ENCODE assay signal across 26 cellular contexts in genomic region chr1:226572325-226572726, GRCh38. TPM values are rescaled to one million over a fixed set of nuclear protein-coding genes. Genes with fewer than 3 reads are reported as not detected.
DNase-seq lines count a peak whose midpoint lies in the region; ATAC-seq and TF ChIP-seq lines count a peak whose summit lies in the region.
"Had no signal": no experiment of that assay in that cellular context is flagged by ENCODE, and none has a peak within 500 bp of the region (broad histone marks: within the 10 kb centered on the region; RNA-seq: fewer than 3 reads in every experiment).

No MANE protein-coding gene starts in this region.

- H3K4me3 ChIP-seq in upper lobe of right lung, result no peak overlapping the region
- H3K4me3 ChIP-seq: GM23338, K562, SJSA1 had no signal

- H3K27ac ChIP-seq in upper lobe of right lung, result no peak overlapping the region
- H3K27ac ChIP-seq: C4-2B, HL-60, SJSA1 had no signal

- peak; percentile 61 for DNase-seq in NCI-H345 (lab: John Stamatoyannopoulos, UW)
- no peak for DNase-seq in NCI-H345 treated with DMSO at 0.1 percent for 48 hours (lab: John Stamatoyannopoulos, UW; ENCODE audit: unreplicated experiment)
- peak; percentile 55 for DNase-seq in NCI-H2107 (lab: John Stamatoyannopoulos, UW)
- peak; percentile 68 for DNase-seq in left kidney (ENCODE audit: low read depth, low spot score)
- DNase-seq in upper lobe of right lung, result peak; percentile 28
- no peak for DNase-seq in activated naive CD4-positive, alpha-beta T cell treated with Interleukin-2 at 50 U/mL for 16 hours
- no peak for DNase-seq in left colon
- no peak for DNase-seq in EL
- DNase-seq: AML-193, HCEC 1CT, MM.1S, NCI-H1092, NCI-H1436 treated with DMSO at 0.1 percent for 48 hours, NCI-H1930, NCI-H774, T-helper 1 cell had no signal

- ATAC-seq in upper lobe of right lung (no peak), left colon (no peak)
- ATAC-seq: GM23338, HepG2, K562 had no signal

- H3K4me1 ChIP-seq in upper lobe of right lung, result no peaks in the 10 kb centered on the region
- H3K4me1 ChIP-seq: SJSA1 had no signal

- no peaks in the 10 kb centered on the region for H3K36me3 ChIP-seq in upper lobe of right lung
- H3K36me3 ChIP-seq: SJSA1 had no signal

- intact Hi-C loops in upper lobe of right lung (cut with DNase I) (no loop called here), left colon (cut with DNase I, micrococcal nuclease) (no loop called here)

- no peaks in the 10 kb centered on the region for H3K9me3 ChIP-seq in upper lobe of right lung
- H3K9me3 ChIP-seq: SJSA1 had no signal

- no peaks in the 10 kb centered on the region for H3K27me3 ChIP-seq in upper lobe of right lung

- TF ChIP-seq CTCF in upper lobe of right lung (IDR thresholded peaks at IDR 0.05), result no peak

RNA-seq across cellular contexts. Expression of gene STUM, which starts 23.8 kb away (rescaled TPM):
- total RNA-seq in upper lobe of right lung (0.49 TPM), left colon (1 to 10 TPM; 1.4 to 3.9 TPM)
- total RNA-seq: A172, G401, HepG2, HT-29, K562, OCI-LY7 had no signal

Comparison
In these comparisons a context has a peak if more than half of its experiments do, and no peak if none do; other contexts are left out.
1. DNase-seq: peak in NCI-H345 (single experiment), NCI-H2107 (single experiment), left kidney (single experiment) and upper lobe of right lung (single experiment); none in NCI-H345 treated with DMSO at 0.1 percent for 48 hours (single experiment), activated naive CD4-positive, alpha-beta T cell treated with Interleukin-2 at 50 U/mL for 16 hours (single experiment), left colon (0 of 2) and EL (single experiment).